In genomic region chr5:29902859-29903258, GRCh38 we compare ENCODE assay signal across 28 cellular contexts.
"Had no signal": no experiment of that assay in that cellular context is flagged by ENCODE, and none has a peak within 500 bp of the region (broad histone marks: within the 10 kb centered on the region; RNA-seq: fewer than 3 reads in every experiment).

No MANE protein-coding gene starts in this region.

- H3K4me1 ChIP-seq: SJCRH30 had no signal

- H3K27me3 ChIP-seq: brain microvascular endothelial cell, cardiac muscle cell, SJCRH30 had no signal

- H3K36me3 ChIP-seq: brain microvascular endothelial cell, cardiac muscle cell, SJCRH30 had no signal

- H3K9ac ChIP-seq: SK-N-SH had no signal

- H3K27ac ChIP-seq: brain microvascular endothelial cell, cardiac muscle cell, PC-9, SJCRH30 had no signal

- DNase-seq: activated CD4-positive, alpha-beta T cell treated with anti-CD3 and anti-CD28 coated beads, Interleukin-2, amount 10 ng/mL, durations not matched to agents 24 days and 14 days; activated CD4-positive, alpha-beta T cell treated with anti-CD3 and anti-CD28 coated beads, Interleukin-2, amount 50 U/mL, for 4 hours; activated CD8-positive, alpha-beta T cell treated with anti-CD3 and anti-CD28 coated beads for 36 hours; activated effector memory CD4-positive, alpha-beta T cell treated with anti-CD3 and anti-CD28 coated beads, Interleukin-2, amount 50 U/mL, for 16 hours; activated naive CD4-positive, alpha-beta T cell; activated naive CD4-positive, alpha-beta T cell treated with anti-CD3 and anti-CD28 coated beads, Interleukin-2, amount 50 U/mL, for 16 hours; activated naive CD8-positive, alpha-beta T cell treated with anti-CD3 and anti-CD28 coated beads for 36 hours; activated T-cell treated with anti-CD3 and anti-CD28 coated beads, Interleukin-2, amount 50 U/mL, for 1 hour; activated T-cell treated with anti-CD3 and anti-CD28 coated beads, Interleukin-2, amount 50 U/mL, for 72 hours; amniotic stem cell; aorta; brain microvascular endothelial cell; NCI-H1048; NCI-H1105 treated with DMSO at 0.1 percent for 48 hours; NCI-H1436; NCI-H1694; NCI-H1930; NCI-H2081 treated with DMSO at 0.1 percent for 48 hours; NCI-H345; NCI-H524 treated with DMSO at 0.1 percent for 48 hours; PC-9; SHP77; SJCRH30; SK-N-SH had no signal

- ATAC-seq: activated CD8-positive, alpha-beta T cell treated with anti-CD3 and anti-CD28 coated beads for 36 hours; activated T-cell treated with anti-CD3 and anti-CD28 coated beads, Interleukin-2, amount 50 U/mL, for 72 hours; activated T-helper 17 cell treated with anti-CD3 and anti-CD28 coated beads, Interleukin-2, amount 50 U/mL, for 72 hours had no signal

- H3K9me3 ChIP-seq: SJCRH30, SK-N-SH had no signal

- H3K4me3 ChIP-seq: cardiac muscle cell, PC-9, SJCRH30 had no signal

- FAIRE-seq: RCC 7860, TTC549 had no signal

- H3K4me2 ChIP-seq: PC-9, SK-N-SH had no signal
